26 cellular contexts compared by ENCODE assay signal in genomic region chr2:72952110-72952823, GRCh38. TPM values are rescaled to one million over a fixed set of nuclear protein-coding genes. Genes with fewer than 3 reads are reported as not detected.
DNase-seq lines count a peak whose midpoint lies in the region; ATAC-seq and TF ChIP-seq lines count a peak whose summit lies in the region.
"Had no signal": no experiment of that assay in that cellular context is flagged by ENCODE, and none has a peak within 500 bp of the region (broad histone marks: within the 10 kb centered on the region; RNA-seq: fewer than 3 reads in every experiment).

No MANE protein-coding gene starts in this region.

- WGBS in sigmoid colon, 2 donors: 90% methylated on average over 8 of the region's 8 CpGs

- no peaks in the 10 kb centered on the region for H3K27me3 Mint-ChIP-seq in activated CD4-positive, alpha-beta memory T cell treated with anti-CD3 and anti-CD28 coated beads, Interleukin-2, amount 10 ng/mL, durations not matched to agents 7 days and 5 days
- no peaks in the 10 kb centered on the region for H3K27me3 Mint-ChIP-seq in activated CD4-positive, alpha-beta memory T cell treated with anti-CD3 and anti-CD28 coated beads for 36 hours
- H3K27me3 Mint-ChIP-seq in Calu3 (ENCODE audit: unreplicated experiment): no peaks in the 10 kb centered on the region
- H3K27me3 Mint-ChIP-seq: activated naive CD8-positive, alpha-beta T cell treated with anti-CD3 and anti-CD28 coated beads for 36 hours; activated T-helper 17 cell treated with anti-CD3 and anti-CD28 coated beads, Interleukin-2, amount 50 U/mL, for 72 hours had no signal

- H3K27me3 ChIP-seq in OCI-LY3 (ENCODE audit: low read depth, low read length): no peaks in the 10 kb centered on the region
- no peaks in the 10 kb centered on the region for H3K27me3 ChIP-seq in sigmoid colon
- H3K27me3 ChIP-seq: spleen, uterus had no signal

- TF ChIP-seq CTCF in OCI-LY3 (IDR thresholded peaks at IDR 0.05; ENCODE audit: low read depth, low read length): peak; percentile 31
- peak; percentile 4 for TF ChIP-seq CTCF in fibroblast of mammary gland (conservative IDR thresholded peaks at IDR 0.05; ENCODE audit: control insufficient read depth, insufficient read depth, low read depth, low read length)
- TF ChIP-seq CTCF in retinal pigment epithelial cell (conservative IDR thresholded peaks at IDR 0.05; ENCODE audit: low read depth, low read length): peak; percentile 5
- no peak for TF ChIP-seq CTCF in sigmoid colon (IDR thresholded peaks at IDR 0.05)
- no peak for TF ChIP-seq CTCF in Calu3 (IDR thresholded peaks at IDR 0.05; ENCODE audit: unreplicated experiment)

- no peak overlapping the region for H3K4me3 Mint-ChIP-seq in activated CD4-positive, alpha-beta memory T cell treated with anti-CD3 and anti-CD28 coated beads, Interleukin-2, amount 10 ng/mL, durations not matched to agents 7 days and 5 days
- no peak overlapping the region for H3K4me3 Mint-ChIP-seq in activated CD4-positive, alpha-beta memory T cell treated with anti-CD3 and anti-CD28 coated beads for 36 hours
- H3K4me3 Mint-ChIP-seq in Calu3 (ENCODE audit: low read depth, unreplicated experiment): no peak overlapping the region
- H3K4me3 Mint-ChIP-seq: activated naive CD8-positive, alpha-beta T cell treated with anti-CD3 and anti-CD28 coated beads for 36 hours; brain had no signal

- intact Hi-C loops in activated CD4-positive, alpha-beta memory T cell treated with anti-CD3 and anti-CD28 coated beads for 36 hours (cut with micrococcal nuclease): no loop called here
- intact Hi-C loops in sigmoid colon (cut with DNase I): no loop called here
- intact Hi-C loops in Calu3 (cut with micrococcal nuclease; ENCODE audit: unreplicated experiment): no loop called here

- CTCF ChIA-PET in activated CD4-positive, alpha-beta memory T cell treated with anti-CD3 and anti-CD28 coated beads, Interleukin-2, amount 10 ng/mL, durations not matched to agents 7 days and 5 days (lab: Charles Lee): interaction anchor here (1.0 to 2.0 kb wide), 2 partner anchors 21 to 59 kb away, joined by 5 to 6 read pairs; no protein-coding TSS in a partner anchor
- CTCF ChIA-PET in activated CD4-positive, alpha-beta memory T cell treated with anti-CD3 and anti-CD28 coated beads for 36 hours (lab: Charles Lee): interaction anchor here (0.6 to 2.8 kb wide), 3 partner anchors 22 to 60 kb away, joined by 3 to 10 read pairs (median 3); no protein-coding TSS in a partner anchor
- CTCF ChIA-PET in Calu3 (lab: Charles Lee): interaction anchor here (1.2 to 1.6 kb wide), 2 partner anchors 22 to 59 kb away, joined by 4 to 6 read pairs; no protein-coding TSS in a partner anchor

- H3K4me1 ChIP-seq in OCI-LY3 (ENCODE audit: low read length) (peaks cover 18% of the 10 kb centered on the region), sigmoid colon (no peaks in the 10 kb centered on the region)
- H3K4me1 ChIP-seq: HAP-1, uterus had no signal

- no peak overlapping the region for H3K9ac ChIP-seq in OCI-LY3 (ENCODE audit: low read length)

- POLR2A ChIA-PET in activated CD4-positive, alpha-beta memory T cell treated with anti-CD3 and anti-CD28 coated beads, Interleukin-2, amount 10 ng/mL, durations not matched to agents 7 days and 5 days (lab: Charles Lee): no interaction called here
- POLR2A ChIA-PET in activated CD4-positive, alpha-beta memory T cell treated with anti-CD3 and anti-CD28 coated beads for 36 hours (lab: Charles Lee): no interaction called here

- TF ChIP-seq POLR2A in sigmoid colon (IDR thresholded peaks at IDR 0.05): no peak

- H3K27ac Mint-ChIP-seq in activated CD4-positive, alpha-beta memory T cell treated with anti-CD3 and anti-CD28 coated beads, Interleukin-2, amount 10 ng/mL, durations not matched to agents 7 days and 5 days: peak overlapping the region; percentile 10
- no peak overlapping the region for H3K27ac Mint-ChIP-seq in activated CD4-positive, alpha-beta memory T cell treated with anti-CD3 and anti-CD28 coated beads for 36 hours
- H3K27ac Mint-ChIP-seq in Calu3 (ENCODE audit: unreplicated experiment): no peak overlapping the region
- H3K27ac Mint-ChIP-seq: activated naive CD8-positive, alpha-beta T cell treated with anti-CD3 and anti-CD28 coated beads for 36 hours had no signal

- H3K36me3 ChIP-seq in OCI-LY3 (replicated peaks; ENCODE audit: low read depth, low read length) (no peaks in the 10 kb centered on the region), sigmoid colon (no peaks in the 10 kb centered on the region)
- H3K36me3 ChIP-seq: HAP-1, left ventricle myocardium inferior, uterus had no signal

- no peak overlapping the region for H2AFZ ChIP-seq in OCI-LY3 (ENCODE audit: low read depth, low read length)

- ATAC-seq in GM18511 (IDR thresholded peaks at IDR 0.05; ENCODE audit: unreplicated experiment): no peak
- ATAC-seq: activated T-helper 17 cell treated with anti-CD3 and anti-CD28 coated beads, Interleukin-2, amount 50 U/mL, for 72 hours had no signal

- H3K4me2 ChIP-seq in OCI-LY3 (ENCODE audit: low read length): no peak overlapping the region

- H3K9me3 ChIP-seq in OCI-LY3 (ENCODE audit: insufficient read depth, low read length) (no peaks in the 10 kb centered on the region), sigmoid colon (no peaks in the 10 kb centered on the region)
- H3K9me3 ChIP-seq: HAP-1, left ventricle myocardium inferior, spleen, uterus had no signal

- H3K4me1 Mint-ChIP-seq in activated CD4-positive, alpha-beta memory T cell treated with anti-CD3 and anti-CD28 coated beads, Interleukin-2, amount 10 ng/mL, durations not matched to agents 7 days and 5 days: peaks cover 45% of the 10 kb centered on the region
- peaks cover 9% of the 10 kb centered on the region for H3K4me1 Mint-ChIP-seq in activated CD4-positive, alpha-beta memory T cell treated with anti-CD3 and anti-CD28 coated beads for 36 hours (ENCODE audit: low read depth)
- H3K4me1 Mint-ChIP-seq in Calu3 (ENCODE audit: low read depth, unreplicated experiment): no peaks in the 10 kb centered on the region

- peaks cover 9% of the 10 kb centered on the region for H3K36me3 Mint-ChIP-seq in activated CD4-positive, alpha-beta memory T cell treated with anti-CD3 and anti-CD28 coated beads, Interleukin-2, amount 10 ng/mL, durations not matched to agents 7 days and 5 days (ENCODE audit: low read depth)
- no peaks in the 10 kb centered on the region for H3K36me3 Mint-ChIP-seq in activated CD4-positive, alpha-beta memory T cell treated with anti-CD3 and anti-CD28 coated beads for 36 hours
- H3K36me3 Mint-ChIP-seq in Calu3 (ENCODE audit: insufficient read depth, unreplicated experiment): no peaks in the 10 kb centered on the region
- H3K36me3 Mint-ChIP-seq: activated naive CD8-positive, alpha-beta T cell treated with anti-CD3 and anti-CD28 coated beads for 36 hours; brain had no signal

- H3K79me2 ChIP-seq in OCI-LY3 (ENCODE audit: low read length): no peaks in the 10 kb centered on the region

- no peaks in the 10 kb centered on the region for H4K20me1 ChIP-seq in OCI-LY3 (ENCODE audit: insufficient read depth, low read length)

- H3K9me3 Mint-ChIP-seq in activated CD4-positive, alpha-beta memory T cell treated with anti-CD3 and anti-CD28 coated beads, Interleukin-2, amount 10 ng/mL, durations not matched to agents 7 days and 5 days: no peaks in the 10 kb centered on the region
- H3K9me3 Mint-ChIP-seq in activated CD4-positive, alpha-beta memory T cell treated with anti-CD3 and anti-CD28 coated beads for 36 hours: no peaks in the 10 kb centered on the region
- H3K9me3 Mint-ChIP-seq in Calu3 (ENCODE audit: low read depth, unreplicated experiment): no peaks in the 10 kb centered on the region
- H3K9me3 Mint-ChIP-seq: activated naive CD8-positive, alpha-beta T cell treated with anti-CD3 and anti-CD28 coated beads for 36 hours; activated T-helper 17 cell treated with anti-CD3 and anti-CD28 coated beads, Interleukin-2, amount 50 U/mL, for 72 hours; brain had no signal

- H3K27ac ChIP-seq in OCI-LY3 (ENCODE audit: low read length) (no peak overlapping the region), sigmoid colon (no peak overlapping the region)
- H3K27ac ChIP-seq: C4-2B, epithelial cell of prostate, left ventricle myocardium inferior, spleen, uterus had no signal

- H3K4me3 ChIP-seq in OCI-LY3 (ENCODE audit: low read length) (no peak overlapping the region), fibroblast of mammary gland (ENCODE audit: control insufficient read depth, low read depth, low read length) (no peak overlapping the region), retinal pigment epithelial cell (ENCODE audit: low read length) (no peak overlapping the region), sigmoid colon (no peak overlapping the region)
- H3K4me3 ChIP-seq: HAP-1, left ventricle myocardium inferior, spleen, uterus had no signal

- TF ChIP-seq EP300 in sigmoid colon (IDR thresholded peaks at IDR 0.05): no peak

- BruUV-seq in Calu3 (replicated peaks; lab: Mats Ljungman, UMichigan): no TSS peak

- no peak for DNase-seq in activated CD4-positive, alpha-beta memory T cell treated with anti-CD3 and anti-CD28 coated beads, Interleukin-2, amount 10 ng/mL, durations not matched to agents 7 days and 5 days
- no peak for DNase-seq in activated CD4-positive, alpha-beta memory T cell treated with anti-CD3 and anti-CD28 coated beads for 36 hours
- DNase-seq in fibroblast of mammary gland (ENCODE audit: low read depth) (no peak), retinal pigment epithelial cell (ENCODE audit: low read depth) (no peak), sigmoid colon (no peak), Calu3 (no peak)
- DNase-seq: ACHN; activated naive CD8-positive, alpha-beta T cell treated with anti-CD3 and anti-CD28 coated beads for 36 hours; dermis blood vessel endothelial cell; left ventricle myocardium inferior; NCI-H1092 treated with DMSO at 0.1 percent for 48 hours; NCI-H2107; NCI-H524 treated with DMSO at 0.1 percent for 48 hours; SHP77 treated with DMSO at 0.1 percent for 48 hours; spleen; stimulated activated CD8-positive, alpha-beta memory T cell treated with anti-CD3 and anti-CD28 coated beads, Interleukin-4, amount 100 ng/mL, for 48 hours; uterus had no signal

RNA-seq across cellular contexts. Expression of gene EMX1, which starts 34.9 kb away (rescaled TPM):
- not detected for total RNA-seq in activated CD4-positive, alpha-beta memory T cell treated with anti-CD3 and anti-CD28 coated beads, Interleukin-2, amount 10 ng/mL, durations not matched to agents 7 days and 5 days
- not detected for total RNA-seq in activated CD4-positive, alpha-beta memory T cell treated with anti-CD3 and anti-CD28 coated beads for 36 hours
- total RNA-seq in sigmoid colon: not detected
- polyA plus RNA-seq in sigmoid colon: 1 to 10 TPM in 1 of 3 donors, under 1 TPM in 2; 0.60 to 1.4 (median 0.71) TPM
- total RNA-seq in Calu3 (2022): not detected in 2 replicates
- total RNA-seq: activated naive CD8-positive, alpha-beta T cell treated with anti-CD3 and anti-CD28 coated beads for 36 hours; activated T-helper 17 cell treated with anti-CD3 and anti-CD28 coated beads, Interleukin-2, amount 50 U/mL, for 72 hours; dermis blood vessel endothelial cell; left ventricle myocardium inferior; mononuclear cell; spleen; T-helper 2 cell treated with Interferon-gamma antibody and Interleukin-4, amounts not matched to agents 100 ng/mL and 5 ng/mL, for 36 hours had no signal
- polyA plus RNA-seq: spleen had no signal

Comparison
In these comparisons a context has a peak if more than half of its experiments do, and no peak if none do; other contexts are left out.
1. CTCF ChIP-seq: peak in OCI-LY3 (single experiment), fibroblast of mammary gland (single experiment) and retinal pigment epithelial cell (single experiment); none in sigmoid colon (0 of 4) and Calu3 (single experiment).